Comparison of ENCODE assay signal across 9 cellular contexts in the genomic region with DNA sequence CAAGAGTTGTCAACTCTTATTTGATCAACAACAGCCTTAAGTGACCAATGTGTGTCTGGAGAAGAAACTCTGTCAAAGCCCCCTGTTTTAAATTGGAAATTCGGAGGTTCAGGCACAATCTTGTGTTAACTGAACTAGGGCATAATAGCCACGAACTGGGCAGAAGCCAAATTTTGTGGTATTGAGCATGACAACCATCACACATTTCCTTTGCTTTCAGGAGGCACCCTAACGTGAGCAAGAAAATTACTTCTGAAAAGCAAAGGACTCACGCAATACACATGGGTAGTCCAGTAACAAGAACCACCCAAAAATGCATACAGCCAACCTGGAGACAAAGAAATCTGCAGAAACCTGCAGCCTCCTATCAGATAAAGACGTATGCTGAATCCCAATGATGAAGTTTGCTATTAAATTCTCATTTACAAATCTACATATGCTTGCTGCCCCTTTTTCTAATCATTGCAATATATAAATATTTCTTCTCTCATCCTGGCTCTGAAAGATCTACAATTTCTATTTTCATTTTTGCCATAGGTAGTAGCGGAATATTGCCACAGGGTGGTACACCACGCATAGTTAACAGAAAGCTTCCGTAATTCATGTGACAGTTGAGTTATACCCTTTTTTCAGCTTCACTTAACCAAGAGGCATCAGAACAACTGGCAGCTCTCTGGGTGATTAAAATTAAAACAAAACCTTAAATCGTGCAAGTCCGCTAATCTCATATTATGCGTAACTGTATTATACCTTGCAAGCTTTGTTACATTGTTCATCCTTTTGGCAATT.
DNase-seq lines count a peak whose midpoint lies in the region; ATAC-seq, FAIRE-seq and TF ChIP-seq lines count a peak whose summit lies in the region.
"Had no signal": no experiment of that assay in that cellular context is flagged by ENCODE, and none has a peak within 500 bp of the region (broad histone marks: within the 10 kb centered on the region; RNA-seq: fewer than 3 reads in every experiment).

No MANE protein-coding gene starts in this region.

- FAIRE-seq in D721Med (lab: Jason Lieb, UNC) (peak; percentile 94), bronchial epithelial cell (lab: Jason Lieb, UNC) (no peak)

- H4K20me1 ChIP-seq in GM23248 (ENCODE audit: insufficient read depth) (no peaks in the 10 kb centered on the region), osteoblast (ENCODE audit: insufficient read depth, low read length) (no peaks in the 10 kb centered on the region)

- no peaks in the 10 kb centered on the region for H3K4me1 Mint-ChIP-seq in activated T-helper 1 cell treated with anti-CD3 and anti-CD28 coated beads, Interleukin-12 subunit alpha, Interleukin-12 subunit beta, Interleukin-2, Interleukin-4 antibody, amounts not matched to agents 30 ng/mL and 10 ng/mL and 1 ng/mL, durations not matched to agents 14 hours and 24 hours and 36 hours (ENCODE audit: low read depth)

- H3K9me3 ChIP-seq in GM23248 (ENCODE audit: low read depth) = no peaks in the 10 kb centered on the region
- no peaks in the 10 kb centered on the region for H3K9me3 ChIP-seq in osteoblast (ENCODE audit: low read depth, low read length)

- H3K4me2 ChIP-seq in GM23248 (ENCODE audit: unreplicated experiment) (no peak overlapping the region), osteoblast (ENCODE audit: insufficient read depth, low read length) (peak overlapping the region; percentile 29)

- H3K4me1 ChIP-seq in GM23248 (ENCODE audit: insufficient read depth) (no peaks in the 10 kb centered on the region), osteoblast (ENCODE audit: insufficient read depth, low read length) (no peaks in the 10 kb centered on the region)

- H3K27me3 Mint-ChIP-seq in activated T-helper 1 cell treated with anti-CD3 and anti-CD28 coated beads, Interleukin-12 subunit alpha, Interleukin-12 subunit beta, Interleukin-2, Interleukin-4 antibody, amounts not matched to agents 30 ng/mL and 10 ng/mL and 1 ng/mL, durations not matched to agents 14 hours and 24 hours and 36 hours (ENCODE audit: insufficient read depth) = no peaks in the 10 kb centered on the region

- ATAC-seq in GM21423 (IDR thresholded peaks at IDR 0.05; ENCODE audit: unreplicated experiment) = no peak
- ATAC-seq in HG03280 (IDR thresholded peaks at IDR 0.05; ENCODE audit: unreplicated experiment) = no peak

- H3K9ac ChIP-seq in GM23248 = no peak overlapping the region

- H3K4me3 Mint-ChIP-seq in activated T-helper 1 cell treated with anti-CD3 and anti-CD28 coated beads, Interleukin-12 subunit alpha, Interleukin-12 subunit beta, Interleukin-2, Interleukin-4 antibody, amounts not matched to agents 30 ng/mL and 10 ng/mL and 1 ng/mL, durations not matched to agents 14 hours and 24 hours and 36 hours = no peak overlapping the region

- no peaks in the 10 kb centered on the region for H3K79me2 ChIP-seq in GM23248 (ENCODE audit: insufficient read depth)
- H3K79me2 ChIP-seq in osteoblast (ENCODE audit: insufficient read depth, low read length) = no peaks in the 10 kb centered on the region

- H3F3A ChIP-seq in GM23248 (ENCODE audit: insufficient read depth) = no peaks in the 10 kb centered on the region

- in situ Hi-C loops in GM23248 (cut with MboI) = no loop called here

- no peaks in the 10 kb centered on the region for H3K36me3 Mint-ChIP-seq in activated T-helper 1 cell treated with anti-CD3 and anti-CD28 coated beads, Interleukin-12 subunit alpha, Interleukin-12 subunit beta, Interleukin-2, Interleukin-4 antibody, amounts not matched to agents 30 ng/mL and 10 ng/mL and 1 ng/mL, durations not matched to agents 14 hours and 24 hours and 36 hours (ENCODE audit: low read depth)

- no peaks in the 10 kb centered on the region for H3K36me3 ChIP-seq in GM23248 (ENCODE audit: low read depth)
- H3K36me3 ChIP-seq in bronchial epithelial cell (ENCODE audit: control insufficient read depth, insufficient read depth, low read length) = no peaks in the 10 kb centered on the region
- H3K36me3 ChIP-seq in osteoblast (ENCODE audit: insufficient read depth, low read length) = no peaks in the 10 kb centered on the region

- no peak overlapping the region for H2AFZ ChIP-seq in GM23248
- H2AFZ ChIP-seq in osteoblast (ENCODE audit: low read length) = peak overlapping the region; percentile 52

- no peaks in the 10 kb centered on the region for H3K9me2 ChIP-seq in GM23248 (ENCODE audit: insufficient read depth)

- H3K27me3 ChIP-seq in GM23248 (replicated peaks; ENCODE audit: insufficient read depth) (no peaks in the 10 kb centered on the region), bronchial epithelial cell (ENCODE audit: control insufficient read depth, insufficient read depth, low read length) (no peaks in the 10 kb centered on the region), osteoblast (ENCODE audit: insufficient read depth, low read length) (no peaks in the 10 kb centered on the region)

- 33 to 34% methylated on average over 11 of the region's 11 CpGs for WGBS in GM23248 (ENCODE audit: low coverage in 1 of 2, low lambda C conversion rate in 2 of 2, missing lambda C conversion rate in 2 of 2), 2 experiments

- no peak overlapping the region for H3K4me3 ChIP-seq in GM23248
- no peak overlapping the region for H3K4me3 ChIP-seq in bronchial epithelial cell (ENCODE audit: low read depth, low read length)
- H3K4me3 ChIP-seq in osteoblast (ENCODE audit: insufficient read depth, low read length) = no peak overlapping the region

- H3K27ac ChIP-seq in GM23248 (no peak overlapping the region), osteoblast (ENCODE audit: low read depth, low read length) (no peak overlapping the region)
- H3K27ac ChIP-seq: epithelial cell of prostate had no signal

- TF ChIP-seq CTCF in D721Med (IDR thresholded peaks at IDR 0.05; ENCODE audit: insufficient read depth, missing control alignments) (peak; percentile 92), bronchial epithelial cell (IDR thresholded peaks at IDR 0.05; ENCODE audit: insufficient read depth, low read length, severe bottlenecking) (peak; percentile 55), osteoblast (IDR thresholded peaks at IDR 0.05; ENCODE audit: extremely low read depth, low read depth, low read length) (peak; percentile 57)

- intact Hi-C loops in activated T-helper 1 cell treated with anti-CD3 and anti-CD28 coated beads, Interleukin-12 subunit alpha, Interleukin-12 subunit beta, Interleukin-2, Interleukin-4 antibody, amounts not matched to agents 30 ng/mL and 10 ng/mL and 1 ng/mL, durations not matched to agents 14 hours and 24 hours and 36 hours (cut with micrococcal nuclease) = no loop called here

- no peaks in the 10 kb centered on the region for H3K9me3 Mint-ChIP-seq in activated T-helper 1 cell treated with anti-CD3 and anti-CD28 coated beads, Interleukin-12 subunit alpha, Interleukin-12 subunit beta, Interleukin-2, Interleukin-4 antibody, amounts not matched to agents 30 ng/mL and 10 ng/mL and 1 ng/mL, durations not matched to agents 14 hours and 24 hours and 36 hours

- DNase-seq in D721Med (ENCODE audit: insufficient read length, low spot score) (no peak), GM23248 (peak; percentile 36), NCI-H2171 (lab: John Stamatoyannopoulos, UW) (peak; percentile 89), bronchial epithelial cell (ENCODE audit: low read depth) (peak; percentile 43), osteoblast (ENCODE audit: insufficient read length, low spot score, missing footprints) (no peak)
- no peak for DNase-seq in activated T-helper 1 cell treated with anti-CD3 and anti-CD28 coated beads, Interleukin-12 subunit alpha, Interleukin-12 subunit beta, Interleukin-2, Interleukin-4 antibody, amounts not matched to agents 30 ng/mL and 10 ng/mL and 1 ng/mL, durations not matched to agents 14 hours and 24 hours and 36 hours (ENCODE audit: low spot score)

- no peak overlapping the region for H3K27ac Mint-ChIP-seq in activated T-helper 1 cell treated with anti-CD3 and anti-CD28 coated beads, Interleukin-12 subunit alpha, Interleukin-12 subunit beta, Interleukin-2, Interleukin-4 antibody, amounts not matched to agents 30 ng/mL and 10 ng/mL and 1 ng/mL, durations not matched to agents 14 hours and 24 hours and 36 hours

Comparison
In these comparisons a context has a peak if more than half of its experiments do, and no peak if none do; other contexts are left out.
1. DNase-seq: peak in GM23248 (single experiment), NCI-H2171 (single experiment) and bronchial epithelial cell (single experiment); none in D721Med (single experiment), osteoblast (single experiment) and activated T-helper 1 cell treated with anti-CD3 and anti-CD28 coated beads, Interleukin-12 subunit alpha, Interleukin-12 subunit beta, Interleukin-2, Interleukin-4 antibody, amounts not matched to agents 30 ng/mL and 10 ng/mL and 1 ng/mL, durations not matched to agents 14 hours and 24 hours and 36 hours (single experiment).
2. Peak in every context shown above with its lines, with median percentiles within 50 percentile points of each other: CTCF ChIP-seq.